23 cellular contexts compared by ENCODE assay signal in genomic region chr7:47465191-47465590, GRCh38.
DNase-seq lines count a peak whose midpoint lies in the region; ATAC-seq, FAIRE-seq and TF ChIP-seq lines count a peak whose summit lies in the region.
"Had no signal": no experiment of that assay in that cellular context is flagged by ENCODE, and none has a peak within 500 bp of the region (broad histone marks: within the 10 kb centered on the region; RNA-seq: fewer than 3 reads in every experiment).

No MANE protein-coding gene starts in this region.

- H3K9me3 ChIP-seq in heart right ventricle (no peaks in the 10 kb centered on the region), parathyroid adenoma (ENCODE audit: control insufficient read depth, low read length) (no peaks in the 10 kb centered on the region)
- H3K9me3 ChIP-seq: mucosa of descending colon had no signal

- WGBS in heart right ventricle, 2 donors, result 37 to 59% methylated on average over 7 of the region's 7 CpGs

- intact Hi-C loops in heart right ventricle (cut with DNase I), result no loop called here

- no peak for TF ChIP-seq CTCF in heart right ventricle (IDR thresholded peaks at IDR 0.05)
- TF ChIP-seq CTCF in parathyroid adenoma (IDR thresholded peaks at IDR 0.05), result no peak
- no peak for TF ChIP-seq CTCF in D721Med (IDR thresholded peaks at IDR 0.05; ENCODE audit: insufficient read depth, missing control alignments)

- no peak overlapping the region for H3K9ac ChIP-seq in parathyroid adenoma
- H3K9ac ChIP-seq: neural progenitor cell had no signal

- FAIRE-seq in D721Med (lab: Jason Lieb, UNC), result no peak
- FAIRE-seq: GM12878 had no signal

- ATAC-seq in heart right ventricle, result peak; percentile 64 to 85 (median 74)
- no peak for ATAC-seq in HG02852 (IDR thresholded peaks at IDR 0.05; ENCODE audit: unreplicated experiment)
- ATAC-seq: GM12878, left colon, mucosa of descending colon had no signal

- peak; percentile 67 for DNase-seq in amniotic epithelial cell (ENCODE audit: low read depth)
- DNase-seq in heart right ventricle, result peak in 1 of 2 donors; percentile 57
- no peak for DNase-seq in KG1 (lab: John Stamatoyannopoulos, UW)
- DNase-seq in SIG-M5 (lab: John Stamatoyannopoulos, UW), result no peak
- no peak for DNase-seq in D721Med (ENCODE audit: insufficient read length, low spot score)
- DNase-seq: activated CD4-positive, alpha-beta memory T cell treated with anti-CD3 and anti-CD28 coated beads for 36 hours; activated gamma-delta T cell; amniotic stem cell; CD8-positive, alpha-beta memory T cell; effector CD8-positive, alpha-beta T cell; glutamatergic neuron; left colon; MM.1S; mucosa of descending colon; NCI-H187; NCI-H446; PC-9; retina; T-helper 2 cell had no signal

- H3K27ac ChIP-seq in heart right ventricle (peak overlapping the region in 9 of 10 donors; percentile 51 to 82 (median 68)), parathyroid adenoma (peak overlapping the region; percentile 37)
- H3K27ac ChIP-seq: neural progenitor cell, PC-9 had no signal

- H3K36me3 ChIP-seq in heart right ventricle (peaks cover 0 to 7% (median 0%) of the 10 kb centered on the region in 9 donors), parathyroid adenoma (ENCODE audit: control insufficient read depth, insufficient read depth, low read length) (no peaks in the 10 kb centered on the region)
- H3K36me3 ChIP-seq: neural progenitor cell had no signal

- H2AFZ ChIP-seq in parathyroid adenoma, result no peak overlapping the region
- H2AFZ ChIP-seq: neural progenitor cell, PC-9 had no signal

- no peak overlapping the region for H3K4me3 ChIP-seq in heart right ventricle
- H3K4me3 ChIP-seq in parathyroid adenoma (ENCODE audit: low read depth, low read length), result no peak overlapping the region
- H3K4me3 ChIP-seq: GM12878, mucosa of descending colon, neural progenitor cell, PC-9 had no signal

- H3K27me3 ChIP-seq in heart right ventricle (no peaks in the 10 kb centered on the region), parathyroid adenoma (ENCODE audit: control insufficient read depth, insufficient read depth, low read length) (no peaks in the 10 kb centered on the region)
- H3K27me3 ChIP-seq: neural progenitor cell had no signal

- peaks cover 7 to 58% (median 35%) of the 10 kb centered on the region in 9 donors for H3K4me1 ChIP-seq in heart right ventricle
- peaks cover 5% of the 10 kb centered on the region for H3K4me1 ChIP-seq in parathyroid adenoma

- no peaks in the 10 kb centered on the region for H3K79me2 ChIP-seq in parathyroid adenoma

- H3K4me2 ChIP-seq in parathyroid adenoma (ENCODE audit: low read length), result no peak overlapping the region
- H3K4me2 ChIP-seq: neural progenitor cell, PC-9 had no signal
